In genomic region chr3:43856351-43856750, GRCh38 we compare ENCODE assay signal across 18 cellular contexts.
"Had no signal": no experiment of that assay in that cellular context is flagged by ENCODE, and none has a peak within 500 bp of the region (broad histone marks: within the 10 kb centered on the region; RNA-seq: fewer than 3 reads in every experiment).

No MANE protein-coding gene starts in this region.

- H3K36me3 Mint-ChIP-seq: immature natural killer cell, mesothelial cell of epicardium, WTC11 had no signal

- H3K4me2 ChIP-seq: smooth muscle cell had no signal

- H3K4me3 ChIP-seq: breast epithelium, heart left ventricle, right atrium auricular region, smooth muscle cell, suprapubic skin, tibial artery, upper lobe of right lung had no signal

- DNase-seq: activated CD4-positive, alpha-beta T cell treated with anti-CD3 and anti-CD28 coated beads for 1 hour; central memory CD4-positive, alpha-beta T cell; effector CD8-positive, alpha-beta T cell; immature natural killer cell had no signal

- H3K27ac Mint-ChIP-seq: activated CD4-positive, alpha-beta memory T cell treated with anti-CD3 and anti-CD28 coated beads, Interleukin-2, amount 10 ng/mL, durations not matched to agents 7 days and 5 days; activated CD4-positive, alpha-beta T cell treated with anti-CD3 and anti-CD28 coated beads, Interleukin-2, amount 10 ng/mL, durations not matched to agents 7 days and 5 days; activated T-cell treated with anti-CD3 and anti-CD28 coated beads, Interleukin-2, amount 50 U/mL, for 24 hours; immature natural killer cell; mesothelial cell of epicardium; naive B cell; nephron progenitor cell; WTC11 had no signal

- H3K36me3 ChIP-seq: breast epithelium, heart left ventricle, right atrium auricular region, suprapubic skin, tibial artery, upper lobe of right lung had no signal

- H3K9me3 ChIP-seq: breast epithelium, heart left ventricle, right atrium auricular region, suprapubic skin, tibial artery, upper lobe of right lung had no signal

- H3K4me3 Mint-ChIP-seq: activated CD4-positive, alpha-beta memory T cell treated with anti-CD3 and anti-CD28 coated beads, Interleukin-2, amount 10 ng/mL, durations not matched to agents 7 days and 5 days; activated CD4-positive, alpha-beta T cell treated with anti-CD3 and anti-CD28 coated beads, Interleukin-2, amount 10 ng/mL, durations not matched to agents 7 days and 5 days; activated T-cell treated with anti-CD3 and anti-CD28 coated beads, Interleukin-2, amount 50 U/mL, for 24 hours; immature natural killer cell; mesothelial cell of epicardium; nephron progenitor cell; WTC11 had no signal

- H3K27ac ChIP-seq: breast epithelium, heart left ventricle, right atrium auricular region, suprapubic skin, tibial artery, upper lobe of right lung had no signal

- H3K4me1 Mint-ChIP-seq: activated CD4-positive, alpha-beta memory T cell treated with anti-CD3 and anti-CD28 coated beads, Interleukin-2, amount 10 ng/mL, durations not matched to agents 7 days and 5 days; activated CD4-positive, alpha-beta T cell treated with anti-CD3 and anti-CD28 coated beads, Interleukin-2, amount 10 ng/mL, durations not matched to agents 7 days and 5 days; immature natural killer cell; mesothelial cell of epicardium had no signal

- H3K9me3 Mint-ChIP-seq: activated CD4-positive, alpha-beta memory T cell treated with anti-CD3 and anti-CD28 coated beads, Interleukin-2, amount 10 ng/mL, durations not matched to agents 7 days and 5 days; activated CD4-positive, alpha-beta T cell treated with anti-CD3 and anti-CD28 coated beads, Interleukin-2, amount 10 ng/mL, durations not matched to agents 7 days and 5 days; activated T-cell treated with anti-CD3 and anti-CD28 coated beads, Interleukin-2, amount 50 U/mL, for 24 hours; immature natural killer cell; mesothelial cell of epicardium; nephron progenitor cell; WTC11 had no signal

- H3K4me1 ChIP-seq: breast epithelium, heart left ventricle, right atrium auricular region, suprapubic skin, upper lobe of right lung had no signal
